Comparison of ENCODE assay signal across 1 cellular context in the genomic region with DNA sequence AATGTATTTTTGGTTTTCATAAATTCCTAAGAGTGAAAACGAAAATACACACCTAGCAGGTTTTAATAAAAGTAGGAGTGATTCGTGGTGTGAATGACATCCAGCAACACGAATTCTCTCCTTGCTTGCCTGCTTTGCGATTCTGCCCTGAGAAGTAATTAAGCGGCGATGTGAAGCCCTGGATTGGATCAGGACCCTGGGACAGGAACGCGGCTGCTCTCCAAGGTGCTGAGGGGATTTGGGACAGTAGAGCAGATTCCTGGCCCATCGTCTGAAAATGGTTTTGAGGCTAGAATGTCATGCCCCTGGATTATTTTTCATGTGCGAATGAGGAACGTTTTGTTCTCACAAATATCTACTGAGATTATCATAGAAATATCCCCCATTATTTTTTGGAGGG.
TF ChIP-seq lines count a peak whose summit lies in the region.

No MANE protein-coding gene starts in this region.

TF ChIP-seq in WTC11, 78 proteins besides CTCF, POLR2A, EP300 and RAD21 (continued from another document and continues in another):
- TF ChIP-seq, protein P1, sequence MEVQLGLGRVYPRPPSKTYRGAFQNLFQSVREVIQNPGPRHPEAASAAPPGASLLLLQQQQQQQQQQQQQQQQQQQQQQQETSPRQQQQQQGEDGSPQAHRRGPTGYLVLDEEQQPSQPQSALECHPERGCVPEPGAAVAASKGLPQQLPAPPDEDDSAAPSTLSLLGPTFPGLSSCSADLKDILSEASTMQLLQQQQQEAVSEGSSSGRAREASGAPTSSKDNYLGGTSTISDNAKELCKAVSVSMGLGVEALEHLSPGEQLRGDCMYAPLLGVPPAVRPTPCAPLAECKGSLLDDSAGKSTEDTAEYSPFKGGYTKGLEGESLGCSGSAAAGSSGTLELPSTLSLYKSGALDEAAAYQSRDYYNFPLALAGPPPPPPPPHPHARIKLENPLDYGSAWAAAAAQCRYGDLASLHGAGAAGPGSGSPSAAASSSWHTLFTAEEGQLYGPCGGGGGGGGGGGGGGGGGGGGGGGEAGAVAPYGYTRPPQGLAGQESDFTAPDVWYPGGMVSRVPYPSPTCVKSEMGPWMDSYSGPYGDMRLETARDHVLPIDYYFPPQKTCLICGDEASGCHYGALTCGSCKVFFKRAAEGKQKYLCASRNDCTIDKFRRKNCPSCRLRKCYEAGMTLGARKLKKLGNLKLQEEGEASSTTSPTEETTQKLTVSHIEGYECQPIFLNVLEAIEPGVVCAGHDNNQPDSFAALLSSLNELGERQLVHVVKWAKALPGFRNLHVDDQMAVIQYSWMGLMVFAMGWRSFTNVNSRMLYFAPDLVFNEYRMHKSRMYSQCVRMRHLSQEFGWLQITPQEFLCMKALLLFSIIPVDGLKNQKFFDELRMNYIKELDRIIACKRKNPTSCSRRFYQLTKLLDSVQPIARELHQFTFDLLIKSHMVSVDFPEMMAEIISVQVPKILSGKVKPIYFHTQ (CRISPR knock-in tag; IDR thresholded peaks at IDR 0.05): no peak
- no peak for TF ChIP-seq JAZF1 (CRISPR knock-in tag; IDR thresholded peaks at IDR 0.05)
- TF ChIP-seq, protein P2, sequence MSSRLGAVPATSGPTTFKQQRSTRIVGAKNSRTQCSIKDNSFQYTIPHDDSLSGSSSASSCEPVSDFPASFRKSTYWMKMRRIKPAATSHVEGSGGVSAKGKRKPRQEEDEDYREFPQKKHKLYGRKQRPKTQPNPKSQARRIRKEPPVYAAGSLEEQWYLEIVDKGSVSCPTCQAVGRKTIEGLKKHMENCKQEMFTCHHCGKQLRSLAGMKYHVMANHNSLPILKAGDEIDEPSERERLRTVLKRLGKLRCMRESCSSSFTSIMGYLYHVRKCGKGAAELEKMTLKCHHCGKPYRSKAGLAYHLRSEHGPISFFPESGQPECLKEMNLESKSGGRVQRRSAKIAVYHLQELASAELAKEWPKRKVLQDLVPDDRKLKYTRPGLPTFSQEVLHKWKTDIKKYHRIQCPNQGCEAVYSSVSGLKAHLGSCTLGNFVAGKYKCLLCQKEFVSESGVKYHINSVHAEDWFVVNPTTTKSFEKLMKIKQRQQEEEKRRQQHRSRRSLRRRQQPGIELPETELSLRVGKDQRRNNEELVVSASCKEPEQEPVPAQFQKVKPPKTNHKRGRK (CRISPR knock-in tag; IDR thresholded peaks at IDR 0.05; ENCODE audit: borderline replicate concordance): no peak
- no peak for TF ChIP-seq PRRX2 (CRISPR knock-in tag; IDR thresholded peaks at IDR 0.05)
- TF ChIP-seq, protein P3, sequence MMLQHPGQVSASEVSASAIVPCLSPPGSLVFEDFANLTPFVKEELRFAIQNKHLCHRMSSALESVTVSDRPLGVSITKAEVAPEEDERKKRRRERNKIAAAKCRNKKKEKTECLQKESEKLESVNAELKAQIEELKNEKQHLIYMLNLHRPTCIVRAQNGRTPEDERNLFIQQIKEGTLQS (CRISPR knock-in tag; conservative IDR thresholded peaks at IDR 0.05): no peak
- TF ChIP-seq ZBTB21 (CRISPR knock-in tag; IDR thresholded peaks at IDR 0.05; ENCODE audit: borderline replicate concordance): no peak
- TF ChIP-seq, protein P4, sequence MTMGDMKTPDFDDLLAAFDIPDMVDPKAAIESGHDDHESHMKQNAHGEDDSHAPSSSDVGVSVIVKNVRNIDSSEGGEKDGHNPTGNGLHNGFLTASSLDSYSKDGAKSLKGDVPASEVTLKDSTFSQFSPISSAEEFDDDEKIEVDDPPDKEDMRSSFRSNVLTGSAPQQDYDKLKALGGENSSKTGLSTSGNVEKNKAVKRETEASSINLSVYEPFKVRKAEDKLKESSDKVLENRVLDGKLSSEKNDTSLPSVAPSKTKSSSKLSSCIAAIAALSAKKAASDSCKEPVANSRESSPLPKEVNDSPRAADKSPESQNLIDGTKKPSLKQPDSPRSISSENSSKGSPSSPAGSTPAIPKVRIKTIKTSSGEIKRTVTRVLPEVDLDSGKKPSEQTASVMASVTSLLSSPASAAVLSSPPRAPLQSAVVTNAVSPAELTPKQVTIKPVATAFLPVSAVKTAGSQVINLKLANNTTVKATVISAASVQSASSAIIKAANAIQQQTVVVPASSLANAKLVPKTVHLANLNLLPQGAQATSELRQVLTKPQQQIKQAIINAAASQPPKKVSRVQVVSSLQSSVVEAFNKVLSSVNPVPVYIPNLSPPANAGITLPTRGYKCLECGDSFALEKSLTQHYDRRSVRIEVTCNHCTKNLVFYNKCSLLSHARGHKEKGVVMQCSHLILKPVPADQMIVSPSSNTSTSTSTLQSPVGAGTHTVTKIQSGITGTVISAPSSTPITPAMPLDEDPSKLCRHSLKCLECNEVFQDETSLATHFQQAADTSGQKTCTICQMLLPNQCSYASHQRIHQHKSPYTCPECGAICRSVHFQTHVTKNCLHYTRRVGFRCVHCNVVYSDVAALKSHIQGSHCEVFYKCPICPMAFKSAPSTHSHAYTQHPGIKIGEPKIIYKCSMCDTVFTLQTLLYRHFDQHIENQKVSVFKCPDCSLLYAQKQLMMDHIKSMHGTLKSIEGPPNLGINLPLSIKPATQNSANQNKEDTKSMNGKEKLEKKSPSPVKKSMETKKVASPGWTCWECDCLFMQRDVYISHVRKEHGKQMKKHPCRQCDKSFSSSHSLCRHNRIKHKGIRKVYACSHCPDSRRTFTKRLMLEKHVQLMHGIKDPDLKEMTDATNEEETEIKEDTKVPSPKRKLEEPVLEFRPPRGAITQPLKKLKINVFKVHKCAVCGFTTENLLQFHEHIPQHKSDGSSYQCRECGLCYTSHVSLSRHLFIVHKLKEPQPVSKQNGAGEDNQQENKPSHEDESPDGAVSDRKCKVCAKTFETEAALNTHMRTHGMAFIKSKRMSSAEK (CRISPR knock-in tag; IDR thresholded peaks at IDR 0.05; ENCODE audit: borderline replicate concordance): no peak
- TF ChIP-seq, protein P5, sequence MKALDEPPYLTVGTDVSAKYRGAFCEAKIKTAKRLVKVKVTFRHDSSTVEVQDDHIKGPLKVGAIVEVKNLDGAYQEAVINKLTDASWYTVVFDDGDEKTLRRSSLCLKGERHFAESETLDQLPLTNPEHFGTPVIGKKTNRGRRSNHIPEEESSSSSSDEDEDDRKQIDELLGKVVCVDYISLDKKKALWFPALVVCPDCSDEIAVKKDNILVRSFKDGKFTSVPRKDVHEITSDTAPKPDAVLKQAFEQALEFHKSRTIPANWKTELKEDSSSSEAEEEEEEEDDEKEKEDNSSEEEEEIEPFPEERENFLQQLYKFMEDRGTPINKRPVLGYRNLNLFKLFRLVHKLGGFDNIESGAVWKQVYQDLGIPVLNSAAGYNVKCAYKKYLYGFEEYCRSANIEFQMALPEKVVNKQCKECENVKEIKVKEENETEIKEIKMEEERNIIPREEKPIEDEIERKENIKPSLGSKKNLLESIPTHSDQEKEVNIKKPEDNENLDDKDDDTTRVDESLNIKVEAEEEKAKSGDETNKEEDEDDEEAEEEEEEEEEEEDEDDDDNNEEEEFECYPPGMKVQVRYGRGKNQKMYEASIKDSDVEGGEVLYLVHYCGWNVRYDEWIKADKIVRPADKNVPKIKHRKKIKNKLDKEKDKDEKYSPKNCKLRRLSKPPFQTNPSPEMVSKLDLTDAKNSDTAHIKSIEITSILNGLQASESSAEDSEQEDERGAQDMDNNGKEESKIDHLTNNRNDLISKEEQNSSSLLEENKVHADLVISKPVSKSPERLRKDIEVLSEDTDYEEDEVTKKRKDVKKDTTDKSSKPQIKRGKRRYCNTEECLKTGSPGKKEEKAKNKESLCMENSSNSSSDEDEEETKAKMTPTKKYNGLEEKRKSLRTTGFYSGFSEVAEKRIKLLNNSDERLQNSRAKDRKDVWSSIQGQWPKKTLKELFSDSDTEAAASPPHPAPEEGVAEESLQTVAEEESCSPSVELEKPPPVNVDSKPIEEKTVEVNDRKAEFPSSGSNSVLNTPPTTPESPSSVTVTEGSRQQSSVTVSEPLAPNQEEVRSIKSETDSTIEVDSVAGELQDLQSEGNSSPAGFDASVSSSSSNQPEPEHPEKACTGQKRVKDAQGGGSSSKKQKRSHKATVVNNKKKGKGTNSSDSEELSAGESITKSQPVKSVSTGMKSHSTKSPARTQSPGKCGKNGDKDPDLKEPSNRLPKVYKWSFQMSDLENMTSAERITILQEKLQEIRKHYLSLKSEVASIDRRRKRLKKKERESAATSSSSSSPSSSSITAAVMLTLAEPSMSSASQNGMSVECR (CRISPR knock-in tag; IDR thresholded peaks at IDR 0.05; ENCODE audit: borderline replicate concordance): peak; percentile 84; the same call in 1 of the 2 replicates
- no peak for TF ChIP-seq SOX15 (CRISPR knock-in tag; IDR thresholded peaks at IDR 0.05)
- TF ChIP-seq TEAD1 (CRISPR knock-in tag; IDR thresholded peaks at IDR 0.05): peak; percentile 81
- TF ChIP-seq CREM (CRISPR knock-in tag; IDR thresholded peaks at IDR 0.05): no peak
- TF ChIP-seq NFYB (CRISPR knock-in tag; conservative IDR thresholded peaks at IDR 0.05; ENCODE audit: low read depth): no peak
- TF ChIP-seq, protein P6, sequence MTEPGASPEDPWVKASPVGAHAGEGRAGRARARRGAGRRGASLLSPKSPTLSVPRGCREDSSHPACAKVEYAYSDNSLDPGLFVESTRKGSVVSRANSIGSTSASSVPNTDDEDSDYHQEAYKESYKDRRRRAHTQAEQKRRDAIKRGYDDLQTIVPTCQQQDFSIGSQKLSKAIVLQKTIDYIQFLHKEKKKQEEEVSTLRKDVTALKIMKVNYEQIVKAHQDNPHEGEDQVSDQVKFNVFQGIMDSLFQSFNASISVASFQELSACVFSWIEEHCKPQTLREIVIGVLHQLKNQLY (CRISPR knock-in tag; IDR thresholded peaks at IDR 0.05): no peak
- no peak for TF ChIP-seq ATF1 (CRISPR knock-in tag; IDR thresholded peaks at IDR 0.05)
- peak; percentile 59; the same call in 1 of the 2 replicates for TF ChIP-seq FOXP1 (CRISPR knock-in tag; IDR thresholded peaks at IDR 0.05; ENCODE audit: borderline replicate concordance)
- no peak for TF ChIP-seq GTF2I (CRISPR knock-in tag; conservative IDR thresholded peaks at IDR 0.05)
- TF ChIP-seq CREB1 (CRISPR knock-in tag; IDR thresholded peaks at IDR 0.05): no peak
- TF ChIP-seq NR2C2 (CRISPR knock-in tag; IDR thresholded peaks at IDR 0.05): no peak
- peak; percentile 40; the same call in 1 of the 2 replicates for TF ChIP-seq SP1 (CRISPR knock-in tag; conservative IDR thresholded peaks at IDR 0.05)
- TF ChIP-seq RORB (CRISPR knock-in tag; IDR thresholded peaks at IDR 0.05): no peak
- TF ChIP-seq, protein P7, sequence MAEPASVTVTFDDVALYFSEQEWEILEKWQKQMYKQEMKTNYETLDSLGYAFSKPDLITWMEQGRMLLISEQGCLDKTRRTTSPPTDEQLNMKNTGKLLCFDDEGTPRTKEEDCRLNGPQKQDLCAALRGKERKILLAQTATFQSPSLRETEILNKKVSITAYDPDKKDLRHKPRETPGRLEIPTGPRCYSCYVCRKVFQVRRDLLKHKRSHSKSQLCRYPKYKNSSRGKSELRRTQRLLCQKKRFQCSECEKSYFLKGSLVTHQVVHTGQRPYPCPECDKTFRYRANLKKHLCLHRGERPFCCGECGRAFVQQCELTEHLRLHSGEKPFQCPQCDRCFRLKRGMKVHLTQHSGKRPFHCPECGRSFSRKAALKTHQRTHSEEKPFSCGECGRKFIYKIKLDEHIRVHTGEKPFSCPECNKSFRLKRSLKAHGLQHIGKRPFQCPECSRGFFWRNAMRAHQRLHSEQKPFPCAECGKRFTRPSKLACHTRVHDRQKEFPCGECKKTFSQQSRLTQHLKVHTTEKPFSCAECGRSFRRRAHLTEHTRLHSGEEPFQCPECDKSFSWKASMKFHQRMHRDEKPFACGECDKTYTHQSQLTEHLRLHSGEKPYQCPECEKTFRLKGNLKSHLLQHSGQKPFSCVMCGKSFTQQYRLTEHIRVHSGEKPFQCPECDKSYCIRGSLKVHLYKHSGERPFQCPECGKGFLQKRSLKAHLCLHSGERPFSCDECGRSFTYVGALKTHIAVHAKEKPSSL (CRISPR knock-in tag; conservative IDR thresholded peaks at IDR 0.05): no peak
- peak; percentile 78 for TF ChIP-seq SMAD4 (CRISPR knock-in tag; IDR thresholded peaks at IDR 0.05)
- TF ChIP-seq ZNF671 (CRISPR knock-in tag; IDR thresholded peaks at IDR 0.05): no peak
- 0 out of 2 replicates have a peak, but pooled peaks have one; percentile 35 for TF ChIP-seq MYBL2 (CRISPR knock-in tag; IDR thresholded peaks at IDR 0.05)
- TF ChIP-seq, protein P8, sequence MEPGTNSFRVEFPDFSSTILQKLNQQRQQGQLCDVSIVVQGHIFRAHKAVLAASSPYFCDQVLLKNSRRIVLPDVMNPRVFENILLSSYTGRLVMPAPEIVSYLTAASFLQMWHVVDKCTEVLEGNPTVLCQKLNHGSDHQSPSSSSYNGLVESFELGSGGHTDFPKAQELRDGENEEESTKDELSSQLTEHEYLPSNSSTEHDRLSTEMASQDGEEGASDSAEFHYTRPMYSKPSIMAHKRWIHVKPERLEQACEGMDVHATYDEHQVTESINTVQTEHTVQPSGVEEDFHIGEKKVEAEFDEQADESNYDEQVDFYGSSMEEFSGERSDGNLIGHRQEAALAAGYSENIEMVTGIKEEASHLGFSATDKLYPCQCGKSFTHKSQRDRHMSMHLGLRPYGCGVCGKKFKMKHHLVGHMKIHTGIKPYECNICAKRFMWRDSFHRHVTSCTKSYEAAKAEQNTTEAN (CRISPR knock-in tag; IDR thresholded peaks at IDR 0.05): no peak
- TF ChIP-seq ZNF423 (CRISPR knock-in tag; IDR thresholded peaks at IDR 0.05): no peak
- TF ChIP-seq NFATC4 (CRISPR knock-in tag; IDR thresholded peaks at IDR 0.05): no peak
- TF ChIP-seq, protein P9, sequence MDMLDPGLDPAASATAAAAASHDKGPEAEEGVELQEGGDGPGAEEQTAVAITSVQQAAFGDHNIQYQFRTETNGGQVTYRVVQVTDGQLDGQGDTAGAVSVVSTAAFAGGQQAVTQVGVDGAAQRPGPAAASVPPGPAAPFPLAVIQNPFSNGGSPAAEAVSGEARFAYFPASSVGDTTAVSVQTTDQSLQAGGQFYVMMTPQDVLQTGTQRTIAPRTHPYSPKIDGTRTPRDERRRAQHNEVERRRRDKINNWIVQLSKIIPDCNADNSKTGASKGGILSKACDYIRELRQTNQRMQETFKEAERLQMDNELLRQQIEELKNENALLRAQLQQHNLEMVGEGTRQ (CRISPR knock-in tag; IDR thresholded peaks at IDR 0.05): no peak
- TF ChIP-seq, protein P10, sequence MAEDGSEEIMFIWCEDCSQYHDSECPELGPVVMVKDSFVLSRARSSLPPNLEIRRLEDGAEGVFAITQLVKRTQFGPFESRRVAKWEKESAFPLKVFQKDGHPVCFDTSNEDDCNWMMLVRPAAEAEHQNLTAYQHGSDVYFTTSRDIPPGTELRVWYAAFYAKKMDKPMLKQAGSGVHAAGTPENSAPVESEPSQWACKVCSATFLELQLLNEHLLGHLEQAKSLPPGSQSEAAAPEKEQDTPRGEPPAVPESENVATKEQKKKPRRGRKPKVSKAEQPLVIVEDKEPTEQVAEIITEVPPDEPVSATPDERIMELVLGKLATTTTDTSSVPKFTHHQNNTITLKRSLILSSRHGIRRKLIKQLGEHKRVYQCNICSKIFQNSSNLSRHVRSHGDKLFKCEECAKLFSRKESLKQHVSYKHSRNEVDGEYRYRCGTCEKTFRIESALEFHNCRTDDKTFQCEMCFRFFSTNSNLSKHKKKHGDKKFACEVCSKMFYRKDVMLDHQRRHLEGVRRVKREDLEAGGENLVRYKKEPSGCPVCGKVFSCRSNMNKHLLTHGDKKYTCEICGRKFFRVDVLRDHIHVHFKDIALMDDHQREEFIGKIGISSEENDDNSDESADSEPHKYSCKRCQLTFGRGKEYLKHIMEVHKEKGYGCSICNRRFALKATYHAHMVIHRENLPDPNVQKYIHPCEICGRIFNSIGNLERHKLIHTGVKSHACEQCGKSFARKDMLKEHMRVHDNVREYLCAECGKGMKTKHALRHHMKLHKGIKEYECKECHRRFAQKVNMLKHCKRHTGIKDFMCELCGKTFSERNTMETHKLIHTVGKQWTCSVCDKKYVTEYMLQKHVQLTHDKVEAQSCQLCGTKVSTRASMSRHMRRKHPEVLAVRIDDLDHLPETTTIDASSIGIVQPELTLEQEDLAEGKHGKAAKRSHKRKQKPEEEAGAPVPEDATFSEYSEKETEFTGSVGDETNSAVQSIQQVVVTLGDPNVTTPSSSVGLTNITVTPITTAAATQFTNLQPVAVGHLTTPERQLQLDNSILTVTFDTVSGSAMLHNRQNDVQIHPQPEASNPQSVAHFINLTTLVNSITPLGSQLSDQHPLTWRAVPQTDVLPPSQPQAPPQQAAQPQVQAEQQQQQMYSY (CRISPR knock-in tag; IDR thresholded peaks at IDR 0.05): peak; percentile 93
